1 cellular context compared by ENCODE assay signal in the genomic region with DNA sequence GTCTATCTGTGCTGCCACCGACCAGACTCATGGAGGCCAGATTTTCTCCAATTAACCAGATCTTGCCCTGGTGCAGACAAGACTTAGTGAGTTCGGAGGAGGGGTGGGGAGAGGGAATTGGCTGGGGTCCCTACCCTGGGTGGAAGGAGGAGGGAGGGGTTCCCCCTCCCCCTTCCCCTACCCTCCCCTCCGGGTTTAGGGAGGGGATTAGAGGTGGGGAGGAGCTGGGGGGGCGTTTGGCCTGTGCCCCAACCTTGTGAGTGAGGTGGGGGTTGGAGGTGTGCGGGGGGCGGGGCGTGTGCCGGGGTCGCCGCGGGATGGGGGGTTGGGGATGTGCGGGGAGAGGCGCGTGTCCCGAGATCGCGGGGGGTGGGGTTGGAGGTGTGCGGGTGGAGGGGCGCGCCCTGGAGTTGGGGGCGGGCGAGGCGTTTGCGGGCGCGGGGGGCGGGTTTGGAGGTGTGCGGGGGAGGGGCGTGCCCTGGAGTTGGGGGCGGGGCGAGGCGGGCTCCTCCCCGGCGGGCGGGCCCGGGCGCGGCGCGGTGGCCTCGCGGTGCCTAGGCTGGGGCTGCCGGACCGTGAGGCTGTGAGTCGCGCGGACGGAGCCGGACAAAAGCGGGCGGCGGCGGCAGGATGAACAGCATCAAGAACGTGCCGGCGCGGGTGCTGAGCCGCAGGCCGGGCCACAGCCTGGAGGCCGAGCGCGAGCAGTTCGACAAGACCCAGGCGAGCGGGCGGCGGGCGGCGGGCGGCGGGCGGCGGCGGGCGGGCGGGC.
TF ChIP-seq lines count a peak whose summit lies in the region.

A gene with protein sequence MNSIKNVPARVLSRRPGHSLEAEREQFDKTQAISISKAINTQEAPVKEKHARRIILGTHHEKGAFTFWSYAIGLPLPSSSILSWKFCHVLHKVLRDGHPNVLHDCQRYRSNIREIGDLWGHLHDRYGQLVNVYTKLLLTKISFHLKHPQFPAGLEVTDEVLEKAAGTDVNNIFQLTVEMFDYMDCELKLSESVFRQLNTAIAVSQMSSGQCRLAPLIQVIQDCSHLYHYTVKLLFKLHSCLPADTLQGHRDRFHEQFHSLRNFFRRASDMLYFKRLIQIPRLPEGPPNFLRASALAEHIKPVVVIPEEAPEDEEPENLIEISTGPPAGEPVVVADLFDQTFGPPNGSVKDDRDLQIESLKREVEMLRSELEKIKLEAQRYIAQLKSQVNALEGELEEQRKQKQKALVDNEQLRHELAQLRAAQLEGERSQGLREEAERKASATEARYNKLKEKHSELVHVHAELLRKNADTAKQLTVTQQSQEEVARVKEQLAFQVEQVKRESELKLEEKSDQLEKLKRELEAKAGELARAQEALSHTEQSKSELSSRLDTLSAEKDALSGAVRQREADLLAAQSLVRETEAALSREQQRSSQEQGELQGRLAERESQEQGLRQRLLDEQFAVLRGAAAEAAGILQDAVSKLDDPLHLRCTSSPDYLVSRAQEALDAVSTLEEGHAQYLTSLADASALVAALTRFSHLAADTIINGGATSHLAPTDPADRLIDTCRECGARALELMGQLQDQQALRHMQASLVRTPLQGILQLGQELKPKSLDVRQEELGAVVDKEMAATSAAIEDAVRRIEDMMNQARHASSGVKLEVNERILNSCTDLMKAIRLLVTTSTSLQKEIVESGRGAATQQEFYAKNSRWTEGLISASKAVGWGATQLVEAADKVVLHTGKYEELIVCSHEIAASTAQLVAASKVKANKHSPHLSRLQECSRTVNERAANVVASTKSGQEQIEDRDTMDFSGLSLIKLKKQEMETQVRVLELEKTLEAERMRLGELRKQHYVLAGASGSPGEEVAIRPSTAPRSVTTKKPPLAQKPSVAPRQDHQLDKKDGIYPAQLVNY (plus strand): TSS at position 537 of the 772 bp plus-strand sequence. CDS start 94 bp downstream, at position 631.

TF ChIP-seq in K562, 482 proteins besides CTCF, POLR2A, EP300 and RAD21:
- peak; percentile 40; the same call in 1 of the 2 replicates for TF ChIP-seq ZNF444 (CRISPR knock-in tag; IDR thresholded peaks at IDR 0.05)
- no peak for TF ChIP-seq ZNF436 (CRISPR knock-in tag; IDR thresholded peaks at IDR 0.05)
- TF ChIP-seq ZNF431 (CRISPR knock-in tag; IDR thresholded peaks at IDR 0.05), result no peak
- TF ChIP-seq PHF8 (IDR thresholded peaks at IDR 0.05; ENCODE audit: borderline replicate concordance, low read length), result peak; percentile 46; the same call in 1 of the 2 replicates
- TF ChIP-seq KDM5B (IDR thresholded peaks at IDR 0.05; ENCODE audit: insufficient replicate concordance, low read depth, low read length), result no peak
- TF ChIP-seq TRIM25 (IDR thresholded peaks at IDR 0.05; ENCODE audit: borderline replicate concordance), result no peak
- TF ChIP-seq TAF1 (IDR thresholded peaks at IDR 0.05; ENCODE audit: control insufficient read depth, extremely low read depth, insufficient read depth, low read length, severe bottlenecking), result peak; percentile 21
- TF ChIP-seq MAFK (IDR thresholded peaks at IDR 0.05; ENCODE audit: low read length), result no peak
- TF ChIP-seq MBD2 (IDR thresholded peaks at IDR 0.05; ENCODE audit: borderline replicate concordance, low read depth), result no peak
- TF ChIP-seq KLF13 (tag; IDR thresholded peaks at IDR 0.05; ENCODE audit: borderline replicate concordance, low read depth), result no peak
- TF ChIP-seq TBP (optimal IDR thresholded peaks at IDR 0.05; ENCODE audit: low read depth, low read length), result peak; percentile 13
- no peak for TF ChIP-seq ARNT (IDR thresholded peaks at IDR 0.05)
- peak; percentile 57 for TF ChIP-seq RBFOX2 (IDR thresholded peaks at IDR 0.05; ENCODE audit: low read depth, low read length)
- TF ChIP-seq TCF7 (IDR thresholded peaks at IDR 0.05; ENCODE audit: borderline replicate concordance), result no peak
- no peak for TF ChIP-seq ZBTB34 (CRISPR knock-in tag; IDR thresholded peaks at IDR 0.05)
- peak; percentile 60 for TF ChIP-seq VEZF1 (CRISPR knock-in tag; IDR thresholded peaks at IDR 0.05)
- TF ChIP-seq TGIF2 (CRISPR knock-in tag; IDR thresholded peaks at IDR 0.05), result no peak
- peak; percentile 40; the same call in 1 of the 2 replicates for TF ChIP-seq RB1 (IDR thresholded peaks at IDR 0.05; ENCODE audit: low read depth)
- no peak for TF ChIP-seq ETV1 (tag; conservative IDR thresholded peaks at IDR 0.05; ENCODE audit: low read depth)
- TF ChIP-seq CXXC5 (CRISPR knock-in tag; IDR thresholded peaks at IDR 0.05), result peak; percentile 11; the same call in 1 of the 2 replicates
- TF ChIP-seq USF1 (CRISPR knock-in tag; IDR thresholded peaks at IDR 0.05), result no peak
- peak; percentile 77 for TF ChIP-seq POLR2G (IDR thresholded peaks at IDR 0.05; ENCODE audit: low read depth, low read length)
- TF ChIP-seq E2F1 (CRISPR knock-in tag; IDR thresholded peaks at IDR 0.05), result no peak
- TF ChIP-seq SP1 (CRISPR knock-in tag; IDR thresholded peaks at IDR 0.05), result no peak
- TF ChIP-seq MEF2A (IDR thresholded peaks at IDR 0.05; ENCODE audit: control insufficient read depth, low read depth, low read length), result no peak
- TF ChIP-seq, protein P1, sequence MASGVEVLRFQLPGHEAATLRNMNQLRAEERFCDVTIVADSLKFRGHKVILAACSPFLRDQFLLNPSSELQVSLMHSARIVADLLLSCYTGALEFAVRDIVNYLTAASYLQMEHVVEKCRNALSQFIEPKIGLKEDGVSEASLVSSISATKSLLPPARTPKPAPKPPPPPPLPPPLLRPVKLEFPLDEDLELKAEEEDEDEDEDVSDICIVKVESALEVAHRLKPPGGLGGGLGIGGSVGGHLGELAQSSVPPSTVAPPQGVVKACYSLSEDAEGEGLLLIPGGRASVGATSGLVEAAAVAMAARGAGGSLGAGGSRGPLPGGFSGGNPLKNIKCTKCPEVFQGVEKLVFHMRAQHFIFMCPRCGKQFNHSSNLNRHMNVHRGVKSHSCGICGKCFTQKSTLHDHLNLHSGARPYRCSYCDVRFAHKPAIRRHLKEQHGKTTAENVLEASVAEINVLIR (CRISPR knock-in tag; IDR thresholded peaks at IDR 0.05), result no peak
- TF ChIP-seq RBBP5 (IDR thresholded peaks at IDR 0.05; ENCODE audit: borderline replicate concordance, insufficient read depth, low read length, poor library complexity, severe bottlenecking), result peak; percentile 35
- TF ChIP-seq FOXK2 (conservative IDR thresholded peaks at IDR 0.05 in 1 of 2, IDR thresholded peaks at IDR 0.05 in 1 of 2; ENCODE audit: low read depth in 2 of 2), result no peak
- TF ChIP-seq CHD4 (IDR thresholded peaks at IDR 0.05; ENCODE audit: insufficient read depth, insufficient replicate concordance, low read depth, low read length, poor library complexity, severe bottlenecking), result peak; percentile 45
